ENCODE assay signal across 8 cellular contexts in the genomic region with DNA sequence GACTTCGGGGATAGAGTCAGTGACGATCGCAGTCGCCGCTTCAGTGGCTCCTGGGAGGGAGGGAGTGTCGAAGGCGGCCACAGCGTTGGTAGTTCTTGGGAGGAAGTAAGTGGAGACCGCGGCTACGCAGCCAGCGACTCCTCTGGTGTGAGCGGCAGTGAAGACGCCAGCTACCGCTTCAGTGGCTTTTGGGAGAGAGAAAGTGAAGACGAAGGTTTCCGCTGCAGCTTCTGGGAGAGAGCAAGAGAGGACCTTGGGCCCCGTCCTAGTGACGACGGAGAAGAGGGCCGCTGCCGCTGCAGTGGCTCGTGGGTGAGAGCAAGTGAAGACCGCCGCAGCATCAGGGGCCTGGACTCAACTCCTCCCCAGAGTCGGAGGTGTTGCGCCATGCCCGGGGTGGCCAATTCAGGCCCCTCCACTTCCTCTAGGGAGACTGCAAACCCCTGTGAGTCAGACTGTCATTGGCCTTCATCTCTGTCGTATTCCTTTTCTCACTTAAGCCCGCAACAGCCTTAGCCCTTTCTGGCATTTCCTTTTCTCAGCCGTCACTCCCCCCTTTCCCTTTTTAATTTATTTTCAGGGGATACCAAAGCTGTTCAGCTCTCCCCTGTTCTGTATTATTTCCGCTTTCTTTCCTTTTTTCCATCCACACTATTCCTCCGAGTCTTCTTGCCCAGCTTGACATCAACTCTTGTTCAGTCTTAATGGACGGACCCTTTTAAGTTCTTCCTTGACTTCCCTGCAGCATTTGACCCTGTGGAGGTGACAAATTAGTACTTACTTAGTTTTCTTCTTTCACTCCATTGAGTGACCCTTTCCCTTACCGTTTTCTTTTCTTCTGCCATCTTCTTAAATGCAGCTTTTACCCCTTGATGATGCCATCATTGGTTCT. TPM values are rescaled to one million over a fixed set of nuclear protein-coding genes. Genes with fewer than 3 reads are reported as not detected.
DNase-seq lines count a peak whose midpoint lies in the region; ATAC-seq, FAIRE-seq and TF ChIP-seq lines count a peak whose summit lies in the region.

No MANE protein-coding gene starts in this region.

- peak; percentile 64 for ATAC-seq in GM21717 (IDR thresholded peaks at IDR 0.05; ENCODE audit: unreplicated experiment)

- no peaks in the 10 kb centered on the region for H4K20me1 ChIP-seq in keratinocyte (ENCODE audit: control insufficient read depth, extremely low read depth, insufficient read depth, low read length)

- peak overlapping the region; percentile 98 to 99 (median 99) for H3K4me3 Mint-ChIP-seq in IgD-negative memory B cell

- H3K4me1 ChIP-seq in keratinocyte (ENCODE audit: control insufficient read depth, extremely low read depth, insufficient read depth, low read length) = peaks cover 17% of the 10 kb centered on the region

- no peaks in the 10 kb centered on the region for H3K9me3 Mint-ChIP-seq in IgD-negative memory B cell

- FAIRE-seq in bronchial epithelial cell (lab: Jason Lieb, UNC) (no peak), keratinocyte (lab: Jason Lieb, UNC) (no peak)

- H3K4me3 ChIP-seq in WI38 (ENCODE audit: low read depth, low read length) = peak overlapping the region; percentile 93
- peak overlapping the region; percentile 71 for H3K4me3 ChIP-seq in bronchial epithelial cell (ENCODE audit: low read depth, low read length)
- H3K4me3 ChIP-seq in keratinocyte (ENCODE audit: control insufficient read depth in 2 of 3, extremely low read depth in 1 of 3, insufficient read depth in 2 of 3, low read depth in 1 of 3, low read length in 3 of 3) = peak overlapping the region; percentile 84 to 100 (median 90)

- in situ Hi-C loops in G401 (cut with HindIII; ENCODE audit: low sequenced_read_pairs) = no loop called here

- H3K9ac ChIP-seq in keratinocyte (ENCODE audit: control insufficient read depth, extremely low read depth, insufficient read depth, low read length) = peak overlapping the region; percentile 96

- no peaks in the 10 kb centered on the region for H3K27me3 ChIP-seq in bronchial epithelial cell (ENCODE audit: control insufficient read depth, insufficient read depth, low read length)
- H3K27me3 ChIP-seq in keratinocyte (ENCODE audit: control insufficient read depth, extremely low read depth, insufficient read depth, low read length) = no peaks in the 10 kb centered on the region

- H3K9me3 ChIP-seq in keratinocyte (ENCODE audit: control insufficient read depth, low read depth, low read length) = no peaks in the 10 kb centered on the region

- H3K4me2 ChIP-seq in keratinocyte (ENCODE audit: control insufficient read depth, extremely low read depth, insufficient read depth, low read depth, low read length) = peak overlapping the region; percentile 78

- H3K9me1 ChIP-seq in keratinocyte (ENCODE audit: control insufficient read depth, extremely low read depth, insufficient read depth, low read length) = no peaks in the 10 kb centered on the region

- H3K79me2 ChIP-seq in keratinocyte (ENCODE audit: control insufficient read depth, insufficient read depth, low read length) = peaks cover 23% of the 10 kb centered on the region

- H3K4me1 Mint-ChIP-seq in IgD-negative memory B cell = peaks cover 30 to 35% (median 33%) of the 10 kb centered on the region in 3 donors

- no peaks in the 10 kb centered on the region for H3K27me3 Mint-ChIP-seq in IgD-negative memory B cell

- H3K27ac Mint-ChIP-seq in IgD-negative memory B cell = peak overlapping the region; percentile 98 to 99 (median 98)

- H3K27ac ChIP-seq in keratinocyte (ENCODE audit: control insufficient read depth, insufficient read depth, low read length) = peak overlapping the region; percentile 96

- dilution Hi-C loops in keratinocyte (cut with MboI; ENCODE audit: extremely low pct_ligation_motif_present, low sequenced_read_pairs) = no loop called here

- peaks cover 1% of the 10 kb centered on the region for H3K36me3 ChIP-seq in bronchial epithelial cell (ENCODE audit: control insufficient read depth, insufficient read depth, low read length)
- peaks cover 12 to 15% of the 10 kb centered on the region in 2 experiments for H3K36me3 ChIP-seq in keratinocyte (ENCODE audit: control insufficient read depth in 2 of 2, extremely low read depth in 1 of 2, insufficient read depth in 2 of 2, low read length in 2 of 2)

- peaks cover 2% of the 10 kb centered on the region for H3K36me3 Mint-ChIP-seq in IgD-negative memory B cell

- peak; percentile 46 for DNase-seq in G401 (ENCODE audit: low spot score)
- peak; percentile 76 for DNase-seq in bronchial epithelial cell (ENCODE audit: low read depth)
- DNase-seq in keratinocyte (ENCODE audit: low read depth, low spot score) = no peak
- peak; percentile 16 to 34 for DNase-seq in stimulated activated CD4-positive, alpha-beta T cell treated with anti-CD3 and anti-CD28 coated beads, Interleukin-15, amount 100 ng/mL, for 1 hour (ENCODE audit: low read depth in 1 of 2, low spot score in 1 of 2)
- no peak for DNase-seq in NCI-H510A treated with DMSO at 0.1 percent for 48 hours (lab: John Stamatoyannopoulos, UW)

- H2AFZ ChIP-seq in keratinocyte (ENCODE audit: control insufficient read depth, low read length) = peak overlapping the region; percentile 96

- TF ChIP-seq CTCF in WI38 (IDR thresholded peaks at IDR 0.05; ENCODE audit: low read depth, low read length) (no peak), bronchial epithelial cell (IDR thresholded peaks at IDR 0.05; ENCODE audit: insufficient read depth, low read length, severe bottlenecking) (no peak), keratinocyte (optimal IDR thresholded peaks at IDR 0.05 in 1 of 3, IDR thresholded peaks at IDR 0.05 in 1 of 3, conservative IDR thresholded peaks at IDR 0.05 in 1 of 3; ENCODE audit: extremely low read depth in 1 of 3, insufficient read depth in 2 of 3, low read length in 3 of 3) (no peak)

RNA-seq across cellular contexts. Expression of a gene that starts 1.0 kb away (rescaled TPM):
- total RNA-seq in G401 (2014; rRNA removed; shearing (Covaris generic)) = 5.1 and 15.1 TPM in 2 replicates
- polyA plus RNA-seq in IgD-negative memory B cell (6.0 TPM), keratinocyte (5.0 to 11.0 TPM (median 8.4 TPM) in 3 replicates)
- 4.7 and 8.3 TPM in 2 replicates for total RNA-seq in bronchial epithelial cell
- polyA plus RNA-seq in keratinocyte (2011; ENCODE audit: low read depth) = 9.7 TPM
- polyA plus RNA-seq in keratinocyte (2011; cell fraction: cytosol; rRNA removed) = 5.2 and 7.7 TPM in 2 replicates
- 9.2 and 12.7 TPM in 2 replicates for polyA plus RNA-seq in keratinocyte (2011; cell fraction: nucleus; rRNA removed)
- polyA plus RNA-seq in keratinocyte (2012; ENCODE audit: low replicate concordance) = 5.8 and 7.9 TPM in 2 replicates
- polyA minus RNA-seq in keratinocyte = 1.9 to 4.9 TPM (median 3.5 TPM) in 3 replicates
- polyA minus RNA-seq in keratinocyte (2011; cell fraction: cytosol; rRNA and poly(A)+ RNA removed) = 5.9 TPM
- 5.1 and 10.7 TPM in 2 replicates for polyA minus RNA-seq in keratinocyte (2011; cell fraction: nucleus; rRNA and poly(A)+ RNA removed)

RNA-seq across cellular contexts. Expression of a gene that starts 37.6 kb away (rescaled TPM):
- 10.8 and 22.3 TPM in 2 replicates for total RNA-seq in G401 (2014; rRNA removed; shearing (Covaris generic))
- polyA plus RNA-seq in IgD-negative memory B cell (47.4 TPM), keratinocyte (16.3 to 32.8 TPM (median 25.8 TPM) in 3 replicates)
- total RNA-seq in bronchial epithelial cell = 26.1 and 41.0 TPM in 2 replicates
- 197 TPM for polyA plus RNA-seq in keratinocyte (2011; ENCODE audit: low read depth)
- polyA plus RNA-seq in keratinocyte (2011; cell fraction: cytosol; rRNA removed) = 6.4 and 15.7 TPM in 2 replicates
- 67.5 and 84.3 TPM in 2 replicates for polyA plus RNA-seq in keratinocyte (2011; cell fraction: nucleus; rRNA removed)
- 9.6 and 34.0 TPM in 2 replicates for polyA plus RNA-seq in keratinocyte (2012; ENCODE audit: low replicate concordance)
- polyA minus RNA-seq in keratinocyte = 6.8 to 68.1 TPM (median 18.0 TPM) in 3 replicates
- 14.0 TPM for polyA minus RNA-seq in keratinocyte (2011; cell fraction: cytosol; rRNA and poly(A)+ RNA removed)
- polyA minus RNA-seq in keratinocyte (2011; cell fraction: nucleus; rRNA and poly(A)+ RNA removed) = 27.6 and 45.1 TPM in 2 replicates

Comparison
In these comparisons a context has a peak if more than half of its experiments do, and no peak if none do; other contexts are left out.
1. DNase-seq: peak in G401 (single experiment), bronchial epithelial cell (single experiment) and stimulated activated CD4-positive, alpha-beta T cell treated with anti-CD3 and anti-CD28 coated beads, Interleukin-15, amount 100 ng/mL, for 1 hour (2 of 2); none in keratinocyte (single experiment) and NCI-H510A treated with DMSO at 0.1 percent for 48 hours (single experiment).
2. Peak in every context shown above with its lines, with median percentiles within 50 percentile points of each other: H3K4me3 ChIP-seq.